ENCODE assay signal across 1 cellular context in the genomic region with DNA sequence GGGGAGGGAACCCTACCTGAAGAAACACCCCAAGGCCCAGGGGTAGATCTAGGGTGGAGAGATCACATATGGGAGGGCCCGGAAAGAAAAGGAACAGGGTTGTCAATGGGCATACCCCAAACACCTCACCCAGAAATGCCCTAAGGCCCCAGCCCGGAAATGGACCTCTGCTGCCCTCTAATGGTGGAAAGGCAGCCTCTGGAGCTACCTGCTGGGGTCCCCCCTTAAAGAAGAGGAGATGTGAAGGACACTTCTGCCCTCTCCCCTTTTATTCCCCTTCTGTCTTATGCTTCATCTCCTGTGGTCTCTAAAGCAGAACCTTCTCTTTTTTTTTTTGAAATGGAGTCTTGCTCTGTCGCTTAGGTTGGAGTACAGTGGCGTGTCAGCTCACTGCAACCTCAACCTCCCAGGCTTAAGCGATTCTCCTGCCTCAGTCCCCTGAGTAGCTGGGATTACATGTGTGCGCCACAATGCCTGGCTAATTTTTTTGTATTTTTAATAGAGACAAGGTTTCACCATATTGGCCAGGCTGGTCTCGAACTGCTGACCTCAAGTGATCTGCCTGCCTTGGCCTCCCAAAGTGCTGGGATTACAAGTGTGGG.
A peak's percentile ranks its signal among the peaks of the same experiment; 100 is the strongest.
TF ChIP-seq lines count a peak whose summit lies in the region.

No MANE protein-coding gene starts in this region.

TF ChIP-seq in K562, 482 proteins besides CTCF, POLR2A, EP300 and RAD21 (continued from another document):
- TF ChIP-seq, protein P1, sequence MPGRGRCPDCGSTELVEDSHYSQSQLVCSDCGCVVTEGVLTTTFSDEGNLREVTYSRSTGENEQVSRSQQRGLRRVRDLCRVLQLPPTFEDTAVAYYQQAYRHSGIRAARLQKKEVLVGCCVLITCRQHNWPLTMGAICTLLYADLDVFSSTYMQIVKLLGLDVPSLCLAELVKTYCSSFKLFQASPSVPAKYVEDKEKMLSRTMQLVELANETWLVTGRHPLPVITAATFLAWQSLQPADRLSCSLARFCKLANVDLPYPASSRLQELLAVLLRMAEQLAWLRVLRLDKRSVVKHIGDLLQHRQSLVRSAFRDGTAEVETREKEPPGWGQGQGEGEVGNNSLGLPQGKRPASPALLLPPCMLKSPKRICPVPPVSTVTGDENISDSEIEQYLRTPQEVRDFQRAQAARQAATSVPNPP (IDR thresholded peaks at IDR 0.05; ENCODE audit: borderline replicate concordance, insufficient read depth, insufficient read length), result no peak
- TF ChIP-seq SIX5 (IDR thresholded peaks at IDR 0.05; ENCODE audit: borderline replicate concordance in 1 of 2, insufficient read depth in 1 of 2, low read depth in 1 of 2, low read length in 2 of 2) (no peak), CC2D1A (IDR thresholded peaks at IDR 0.05) (peak; percentile 83), ZNF12 (CRISPR knock-in tag; IDR thresholded peaks at IDR 0.05) (no peak), RBBP5 (IDR thresholded peaks at IDR 0.05; ENCODE audit: borderline replicate concordance, insufficient read depth, low read length, poor library complexity, severe bottlenecking) (no peak), ATF7 (IDR thresholded peaks at IDR 0.05) (no peak), MYNN (IDR thresholded peaks at IDR 0.05) (0 out of 2 replicates have a peak, but pooled peaks have one; percentile 23), MYNN (CRISPR knock-in tag; IDR thresholded peaks at IDR 0.05) (no peak), GABPA (tag; conservative IDR thresholded peaks at IDR 0.05; ENCODE audit: low read depth) (0 out of 2 replicates have a peak, but pooled peaks have one; percentile 30), BRD9 (IDR thresholded peaks at IDR 0.05; ENCODE audit: low read depth, partially characterized antibody) (peak; percentile 52), ARID2 (IDR thresholded peaks at IDR 0.05) (peak; percentile 81; the same call in 1 of the 2 replicates), CBX3 (IDR thresholded peaks at IDR 0.05; ENCODE audit: borderline replicate concordance in 1 of 2, low read length in 2 of 2) (no peak), ZZZ3 (IDR thresholded peaks at IDR 0.05) (no peak), ZBTB17 (CRISPR knock-in tag; IDR thresholded peaks at IDR 0.05) (no peak), CEBPB (tag; IDR thresholded peaks at IDR 0.05) (no peak), ESRRA (IDR thresholded peaks at IDR 0.05; ENCODE audit: borderline replicate concordance, low read depth) (no peak), KLF16 (IDR thresholded peaks at IDR 0.05) (peak; percentile 25; the same call in 1 of the 2 replicates), ZNF121 (CRISPR knock-in tag; conservative IDR thresholded peaks at IDR 0.05) (no peak), MED1 (CRISPR knock-in tag; IDR thresholded peaks at IDR 0.05; ENCODE audit: borderline replicate concordance) (no peak), XRCC4 (IDR thresholded peaks at IDR 0.05; ENCODE audit: extremely low read depth, insufficient read depth, insufficient read length) (no peak), CBX8 (IDR thresholded peaks at IDR 0.05; ENCODE audit: borderline replicate concordance, extremely low read depth, low read depth, low read length, poor library complexity, severe bottlenecking) (no peak), GABPB1 (CRISPR knock-in tag; IDR thresholded peaks at IDR 0.05) (peak; percentile 77; the same call in 1 of the 2 replicates), RB1 (IDR thresholded peaks at IDR 0.05; ENCODE audit: low read depth) (peak; percentile 33; the same call in 1 of the 2 replicates), ETV1 (tag; conservative IDR thresholded peaks at IDR 0.05; ENCODE audit: low read depth) (peak; percentile 62), RCOR1 (IDR thresholded peaks at IDR 0.05; ENCODE audit: borderline replicate concordance in 1 of 2, low read depth in 2 of 2, low read length in 2 of 2) (0 out of 4 replicates have a peak, but pooled peaks of 1 of the 2 experiments have one; percentile 35)
- TF ChIP-seq, protein P2, sequence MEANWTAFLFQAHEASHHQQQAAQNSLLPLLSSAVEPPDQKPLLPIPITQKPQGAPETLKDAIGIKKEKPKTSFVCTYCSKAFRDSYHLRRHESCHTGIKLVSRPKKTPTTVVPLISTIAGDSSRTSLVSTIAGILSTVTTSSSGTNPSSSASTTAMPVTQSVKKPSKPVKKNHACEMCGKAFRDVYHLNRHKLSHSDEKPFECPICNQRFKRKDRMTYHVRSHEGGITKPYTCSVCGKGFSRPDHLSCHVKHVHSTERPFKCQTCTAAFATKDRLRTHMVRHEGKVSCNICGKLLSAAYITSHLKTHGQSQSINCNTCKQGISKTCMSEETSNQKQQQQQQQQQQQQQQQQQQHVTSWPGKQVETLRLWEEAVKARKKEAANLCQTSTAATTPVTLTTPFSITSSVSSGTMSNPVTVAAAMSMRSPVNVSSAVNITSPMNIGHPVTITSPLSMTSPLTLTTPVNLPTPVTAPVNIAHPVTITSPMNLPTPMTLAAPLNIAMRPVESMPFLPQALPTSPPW (CRISPR knock-in tag; IDR thresholded peaks at IDR 0.05), result peak; percentile 38; the same call in 1 of the 2 replicates
- TF ChIP-seq, protein P3, sequence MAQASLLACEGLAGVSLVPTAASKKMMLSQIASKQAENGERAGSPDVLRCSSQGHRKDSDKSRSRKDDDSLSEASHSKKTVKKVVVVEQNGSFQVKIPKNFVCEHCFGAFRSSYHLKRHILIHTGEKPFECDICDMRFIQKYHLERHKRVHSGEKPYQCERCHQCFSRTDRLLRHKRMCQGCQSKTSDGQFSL (CRISPR knock-in tag; IDR thresholded peaks at IDR 0.05), result no peak
- TF ChIP-seq, protein P3 (tag; IDR thresholded peaks at IDR 0.05), result no peak
- TF ChIP-seq, protein P4, sequence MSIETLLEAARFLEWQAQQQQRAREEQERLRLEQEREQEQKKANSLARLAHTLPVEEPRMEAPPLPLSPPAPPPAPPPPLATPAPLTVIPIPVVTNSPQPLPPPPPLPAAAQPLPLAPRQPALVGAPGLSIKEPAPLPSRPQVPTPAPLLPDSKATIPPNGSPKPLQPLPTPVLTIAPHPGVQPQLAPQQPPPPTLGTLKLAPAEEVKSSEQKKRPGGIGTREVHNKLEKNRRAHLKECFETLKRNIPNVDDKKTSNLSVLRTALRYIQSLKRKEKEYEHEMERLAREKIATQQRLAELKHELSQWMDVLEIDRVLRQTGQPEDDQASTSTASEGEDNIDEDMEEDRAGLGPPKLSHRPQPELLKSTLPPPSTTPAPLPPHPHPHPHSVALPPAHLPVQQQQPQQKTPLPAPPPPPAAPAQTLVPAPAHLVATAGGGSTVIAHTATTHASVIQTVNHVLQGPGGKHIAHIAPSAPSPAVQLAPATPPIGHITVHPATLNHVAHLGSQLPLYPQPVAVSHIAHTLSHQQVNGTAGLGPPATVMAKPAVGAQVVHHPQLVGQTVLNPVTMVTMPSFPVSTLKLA (conservative IDR thresholded peaks at IDR 0.05), result 0 out of 4 replicates have a peak, but pooled peaks of 1 of the 2 experiments have one; percentile 16
- TF ChIP-seq, protein P5, sequence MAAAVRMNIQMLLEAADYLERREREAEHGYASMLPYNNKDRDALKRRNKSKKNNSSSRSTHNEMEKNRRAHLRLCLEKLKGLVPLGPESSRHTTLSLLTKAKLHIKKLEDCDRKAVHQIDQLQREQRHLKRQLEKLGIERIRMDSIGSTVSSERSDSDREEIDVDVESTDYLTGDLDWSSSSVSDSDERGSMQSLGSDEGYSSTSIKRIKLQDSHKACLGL (CRISPR knock-in tag; IDR thresholded peaks at IDR 0.05; ENCODE audit: borderline replicate concordance, poor library complexity, severe bottlenecking), result no peak
- TF ChIP-seq, protein P6, sequence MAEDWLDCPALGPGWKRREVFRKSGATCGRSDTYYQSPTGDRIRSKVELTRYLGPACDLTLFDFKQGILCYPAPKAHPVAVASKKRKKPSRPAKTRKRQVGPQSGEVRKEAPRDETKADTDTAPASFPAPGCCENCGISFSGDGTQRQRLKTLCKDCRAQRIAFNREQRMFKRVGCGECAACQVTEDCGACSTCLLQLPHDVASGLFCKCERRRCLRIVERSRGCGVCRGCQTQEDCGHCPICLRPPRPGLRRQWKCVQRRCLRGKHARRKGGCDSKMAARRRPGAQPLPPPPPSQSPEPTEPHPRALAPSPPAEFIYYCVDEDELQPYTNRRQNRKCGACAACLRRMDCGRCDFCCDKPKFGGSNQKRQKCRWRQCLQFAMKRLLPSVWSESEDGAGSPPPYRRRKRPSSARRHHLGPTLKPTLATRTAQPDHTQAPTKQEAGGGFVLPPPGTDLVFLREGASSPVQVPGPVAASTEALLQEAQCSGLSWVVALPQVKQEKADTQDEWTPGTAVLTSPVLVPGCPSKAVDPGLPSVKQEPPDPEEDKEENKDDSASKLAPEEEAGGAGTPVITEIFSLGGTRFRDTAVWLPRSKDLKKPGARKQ (CRISPR knock-in tag; IDR thresholded peaks at IDR 0.05), result 0 out of 2 replicates have a peak, but pooled peaks have one; percentile 29
- TF ChIP-seq, protein P7, sequence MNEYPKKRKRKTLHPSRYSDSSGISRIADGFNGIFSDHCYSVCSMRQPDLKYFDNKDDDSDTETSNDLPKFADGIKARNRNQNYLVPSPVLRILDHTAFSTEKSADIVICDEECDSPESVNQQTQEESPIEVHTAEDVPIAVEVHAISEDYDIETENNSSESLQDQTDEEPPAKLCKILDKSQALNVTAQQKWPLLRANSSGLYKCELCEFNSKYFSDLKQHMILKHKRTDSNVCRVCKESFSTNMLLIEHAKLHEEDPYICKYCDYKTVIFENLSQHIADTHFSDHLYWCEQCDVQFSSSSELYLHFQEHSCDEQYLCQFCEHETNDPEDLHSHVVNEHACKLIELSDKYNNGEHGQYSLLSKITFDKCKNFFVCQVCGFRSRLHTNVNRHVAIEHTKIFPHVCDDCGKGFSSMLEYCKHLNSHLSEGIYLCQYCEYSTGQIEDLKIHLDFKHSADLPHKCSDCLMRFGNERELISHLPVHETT (CRISPR knock-in tag; conservative IDR thresholded peaks at IDR 0.05 in 1 of 2, IDR thresholded peaks at IDR 0.05 in 1 of 2), result no peak
- TF ChIP-seq, protein P8, sequence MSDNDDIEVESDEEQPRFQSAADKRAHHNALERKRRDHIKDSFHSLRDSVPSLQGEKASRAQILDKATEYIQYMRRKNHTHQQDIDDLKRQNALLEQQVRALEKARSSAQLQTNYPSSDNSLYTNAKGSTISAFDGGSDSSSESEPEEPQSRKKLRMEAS (CRISPR knock-in tag; IDR thresholded peaks at IDR 0.05), result no peak
- TF ChIP-seq, protein P9, sequence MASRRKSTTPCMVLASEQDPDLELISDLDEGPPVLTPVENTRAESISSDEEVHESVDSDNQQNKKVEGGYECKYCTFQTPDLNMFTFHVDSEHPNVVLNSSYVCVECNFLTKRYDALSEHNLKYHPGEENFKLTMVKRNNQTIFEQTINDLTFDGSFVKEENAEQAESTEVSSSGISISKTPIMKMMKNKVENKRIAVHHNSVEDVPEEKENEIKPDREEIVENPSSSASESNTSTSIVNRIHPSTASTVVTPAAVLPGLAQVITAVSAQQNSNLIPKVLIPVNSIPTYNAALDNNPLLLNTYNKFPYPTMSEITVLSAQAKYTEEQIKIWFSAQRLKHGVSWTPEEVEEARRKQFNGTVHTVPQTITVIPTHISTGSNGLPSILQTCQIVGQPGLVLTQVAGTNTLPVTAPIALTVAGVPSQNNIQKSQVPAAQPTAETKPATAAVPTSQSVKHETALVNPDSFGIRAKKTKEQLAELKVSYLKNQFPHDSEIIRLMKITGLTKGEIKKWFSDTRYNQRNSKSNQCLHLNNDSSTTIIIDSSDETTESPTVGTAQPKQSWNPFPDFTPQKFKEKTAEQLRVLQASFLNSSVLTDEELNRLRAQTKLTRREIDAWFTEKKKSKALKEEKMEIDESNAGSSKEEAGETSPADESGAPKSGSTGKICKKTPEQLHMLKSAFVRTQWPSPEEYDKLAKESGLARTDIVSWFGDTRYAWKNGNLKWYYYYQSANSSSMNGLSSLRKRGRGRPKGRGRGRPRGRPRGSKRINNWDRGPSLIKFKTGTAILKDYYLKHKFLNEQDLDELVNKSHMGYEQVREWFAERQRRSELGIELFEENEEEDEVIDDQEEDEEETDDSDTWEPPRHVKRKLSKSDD (conservative IDR thresholded peaks at IDR 0.05; ENCODE audit: low read length), result no peak
